Comparison of ENCODE assay signal across 8 cellular contexts in the genomic region with DNA sequence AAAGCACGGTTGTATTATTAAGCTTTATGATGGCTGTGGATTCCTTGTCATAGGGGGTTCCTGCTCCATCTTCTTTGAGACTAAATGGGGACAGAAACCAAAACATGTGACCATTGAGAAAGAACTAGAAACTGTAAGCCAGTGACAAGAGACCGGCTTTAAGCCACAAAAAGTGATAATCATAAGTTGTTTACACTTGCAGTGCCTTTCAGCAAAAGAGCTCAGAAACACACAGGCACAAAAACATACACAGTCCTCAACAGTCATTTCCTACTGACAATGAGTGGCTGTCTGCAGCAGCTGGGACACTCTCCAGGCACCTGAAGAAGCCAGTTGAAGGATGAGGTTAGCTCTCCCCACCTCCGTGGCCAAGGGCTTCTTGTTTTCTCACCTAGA. TPM values are rescaled to one million over a fixed set of nuclear protein-coding genes. Genes with fewer than 3 reads are reported as not detected.
DNase-seq lines count a peak whose midpoint lies in the region; ATAC-seq, FAIRE-seq and TF ChIP-seq lines count a peak whose summit lies in the region.

No MANE protein-coding gene starts in this region.

- H3K9ac ChIP-seq in K562 (ENCODE audit: insufficient read depth in 1 of 2, low read depth in 2 of 2, low read length in 2 of 2): no peak overlapping the region

- peaks cover under 1 to 6% of the 10 kb centered on the region in 2 experiments; a peak in 4 of 5 replicates for H3K27me3 ChIP-seq in K562 (ENCODE audit: control insufficient read depth in 2 of 2, insufficient read depth in 2 of 2, low read length in 2 of 2)

- H4K20me1 ChIP-seq in K562 (replicated peaks; ENCODE audit: control insufficient read depth, insufficient read depth, low read length): no peaks in the 10 kb centered on the region

- no peak for TF ChIP-seq CTCF in K562 (IDR thresholded peaks at IDR 0.05 in 2 of 3, conservative IDR thresholded peaks at IDR 0.05 in 1 of 3; ENCODE audit: insufficient read depth in 2 of 3, low read depth in 1 of 3, low read length in 3 of 3)

- CTCF ChIA-PET in K562 (lab: Yijun Ruan, JAX; ENCODE audit: low intra/inter-chr PET ratio): interaction anchor here (0.6 to 1.5 kb wide), 2 partner anchors 238 to 292 kb away, joined by 3 read pairs; no protein-coding TSS in a partner anchor

- 0 out of 5 replicates have a peak, but pooled peaks cover 0 to 3% of the 10 kb centered on the region in 2 experiments for H3K4me1 ChIP-seq in K562 (replicated peaks in 1 of 2; ENCODE audit: control insufficient read depth in 2 of 2, insufficient read depth in 2 of 2, low read length in 2 of 2)

- TF ChIP-seq EP300 in K562 (IDR thresholded peaks at IDR 0.05; ENCODE audit: low read length): no peak

- ATAC-seq in GM18511 (IDR thresholded peaks at IDR 0.05; ENCODE audit: unreplicated experiment) (peak; percentile 40), GM19455 (IDR thresholded peaks at IDR 0.05; ENCODE audit: unreplicated experiment) (peak; percentile 56), HG03108 (IDR thresholded peaks at IDR 0.05; ENCODE audit: unreplicated experiment) (peak; percentile 38), K562 (no peak), sciatic nerve (no peak)

- TF ChIP-seq RAD21 in K562 (CRISPR knock-in tag; conservative IDR thresholded peaks at IDR 0.05 in 1 of 2, IDR thresholded peaks at IDR 0.05 in 1 of 2): no peak

- H3K4me2 ChIP-seq in K562 (ENCODE audit: insufficient read depth, low read length): no peak overlapping the region

- no peaks in the 10 kb centered on the region for H3K9me1 ChIP-seq in K562 (ENCODE audit: control insufficient read depth, insufficient read depth, low read length)

- intact Hi-C loops in K562 (cut with micrococcal nuclease): loop anchor here (2.0 kb wide), 1 partner anchor 238 kb away; no protein-coding TSS in a partner anchor
- intact Hi-C loops in sciatic nerve (cut with DNase I): loop anchor here (10.0 kb wide), 1 partner anchor 52 kb away; no protein-coding TSS in a partner anchor

- in situ Hi-C loops in K562 (cut with MboI): no loop called here

- no peaks in the 10 kb centered on the region for H3K36me3 ChIP-seq in K562 (ENCODE audit: control insufficient read depth, insufficient read depth, low read length)

- no peak overlapping the region for H3K27ac ChIP-seq in K562 (ENCODE audit: extremely low read depth, low read depth, low read length)

- FAIRE-seq in K562 (lab: Jason Lieb, UNC): no peak

- peak overlapping the region; percentile 71 for H2AFZ ChIP-seq in K562 (ENCODE audit: low read depth, low read length)

- DNase-seq in K562 (ENCODE audit: extremely low read depth in 1 of 4, low spot score in 3 of 4): no peak
- DNase-seq in pons (ENCODE audit: low spot score): no peak
- DNase-seq in stimulated activated CD4-positive, alpha-beta T cell treated with anti-CD3 and anti-CD28 coated beads, Interleukin-12 subunit alpha, Interleukin-12 subunit beta, amount 100 ng/mL, for 4 hours: no peak
- no peak for DNase-seq in activated CD4-positive, alpha-beta T cell treated with anti-CD3 and anti-CD28 coated beads for 4 hours
- no peak for DNase-seq in sciatic nerve (ENCODE audit: low spot score)

- 33% methylated on average over 3 of the region's 3 CpGs for WGBS in K562 (ENCODE audit: insufficient coverage, low coverage, missing lambda C conversion rate)

- no TSS peak for BruUV-seq in K562 (replicated peaks; lab: Mats Ljungman, UMichigan)

- H3K4me3 ChIP-seq in K562: no peak overlapping the region

- POLR2A ChIA-PET in K562 (lab: Yijun Ruan, JAX): interaction anchor here (0.5 to 1.7 kb wide), 6 partner anchors 13 to 638 kb away, joined by 3 to 6 read pairs (median 4); no protein-coding TSS in a partner anchor

- no peak for TF ChIP-seq POLR2A in K562 (conservative IDR thresholded peaks at IDR 0.05)

- H3K79me2 ChIP-seq in K562 (ENCODE audit: control insufficient read depth, insufficient read depth, low read length): no peaks in the 10 kb centered on the region

- no peaks in the 10 kb centered on the region for H3K9me3 ChIP-seq in K562 (replicated peaks; ENCODE audit: control insufficient read depth, insufficient read depth, low read depth, low read length)

TF ChIP-seq in K562, 482 proteins besides CTCF, POLR2A, EP300 and RAD21:
- 0 out of 4 replicates have a peak, but pooled peaks of 1 of the 2 experiments have one; percentile 44 for TF ChIP-seq FOXA3 (CRISPR knock-in tag; conservative IDR thresholded peaks at IDR 0.05 in 1 of 2, IDR thresholded peaks at IDR 0.05 in 1 of 2)
- TF ChIP-seq, protein P1, sequence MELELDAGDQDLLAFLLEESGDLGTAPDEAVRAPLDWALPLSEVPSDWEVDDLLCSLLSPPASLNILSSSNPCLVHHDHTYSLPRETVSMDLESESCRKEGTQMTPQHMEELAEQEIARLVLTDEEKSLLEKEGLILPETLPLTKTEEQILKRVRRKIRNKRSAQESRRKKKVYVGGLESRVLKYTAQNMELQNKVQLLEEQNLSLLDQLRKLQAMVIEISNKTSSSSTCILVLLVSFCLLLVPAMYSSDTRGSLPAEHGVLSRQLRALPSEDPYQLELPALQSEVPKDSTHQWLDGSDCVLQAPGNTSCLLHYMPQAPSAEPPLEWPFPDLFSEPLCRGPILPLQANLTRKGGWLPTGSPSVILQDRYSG (tag; conservative IDR thresholded peaks at IDR 0.05; ENCODE audit: low read depth): no peak
- no peak for TF ChIP-seq RBFOX2 (IDR thresholded peaks at IDR 0.05; ENCODE audit: low read depth, low read length)
- no peak for TF ChIP-seq POLR2AphosphoS5 (IDR thresholded peaks at IDR 0.05; ENCODE audit: control insufficient read depth, insufficient read depth, low read depth, low read length)

RNA-seq across cellular contexts. Expression of gene UBE2J1, which starts 20.0 kb away (rescaled TPM):
- total RNA-seq in K562 (2011; cell fraction: chromatin; rRNA removed; ENCODE audit: low replicate concordance): 4.2 and 10.1 TPM in 2 replicates
- total RNA-seq in K562 (2011; cell fraction: nucleolus; rRNA removed): 3.0 and 3.3 TPM in 2 replicates
- total RNA-seq in K562 (2011; cell fraction: nucleoplasm; rRNA removed): 6.1 and 12.7 TPM in 2 replicates
- total RNA-seq in K562 (2014; rRNA removed): 19.6 and 19.7 TPM in 2 replicates
- 27.2 and 30.0 TPM in 2 replicates for total RNA-seq in K562 (2014; rRNA removed; fragmentation: Illumina TruSeq; extraction: Trizol)
- total RNA-seq in K562 (2015; rRNA removed; fragmentation: Illumina TruSeq; extraction: Trizol): 25.8 and 28.5 TPM in 2 replicates
- total RNA-seq in K562 (2021): 22.0 and 22.4 TPM in 2 replicates
- polyA plus RNA-seq in K562 (2011; rRNA removed): 25.8 and 32.6 TPM in 2 replicates
- polyA plus RNA-seq in K562 (2011; cell fraction: cytosol; rRNA removed): 11.5 and 16.4 TPM in 2 replicates
- polyA plus RNA-seq in K562 (2011; cell fraction: nucleus; rRNA removed): 6.1 and 7.8 TPM in 2 replicates
- 19.3 and 26.0 TPM in 2 replicates for polyA plus RNA-seq in K562 (2012)
- 24.6 and 28.9 TPM in 2 replicates for polyA plus RNA-seq in K562 (2014; fragmentation: Illumina TruSeq; extraction: Trizol)
- 10 to 100 TPM; 11.6 to 14.9 TPM for polyA plus RNA-seq in K562 (2014; fragmentation: Nextera tagmentation; extraction: Ambion mirVana)
- polyA plus RNA-seq in K562 (2014; rRNA removed): 18.8 and 20.6 TPM in 2 replicates
- 34.0 and 34.2 TPM in 2 replicates for polyA minus RNA-seq in K562 (2011; rRNA and poly(A)+ RNA removed)
- polyA minus RNA-seq in K562 (2011; cell fraction: cytosol; rRNA and poly(A)+ RNA removed): 12.6 and 13.2 TPM in 2 replicates
- polyA minus RNA-seq in K562 (2011; cell fraction: nucleus; rRNA and poly(A)+ RNA removed): 3.6 and 7.0 TPM in 2 replicates
- 32.9 TPM for total RNA-seq in sciatic nerve

RNA-seq across cellular contexts. Expression of gene RRAGD, which starts 39.6 kb away (rescaled TPM):
- total RNA-seq in K562 (2011; cell fraction: chromatin; rRNA removed; ENCODE audit: low replicate concordance): not detected in 2 replicates
- total RNA-seq in K562 (2011; cell fraction: nucleolus; rRNA removed): not detected in 2 replicates
- total RNA-seq in K562 (2011; cell fraction: nucleoplasm; rRNA removed): not detected in 2 replicates
- total RNA-seq in K562 (2014; rRNA removed) (not detected in 2 replicates), K562 (2014; rRNA removed; fragmentation: Illumina TruSeq; extraction: Trizol) (not detected in 2 replicates), K562 (2015; rRNA removed; fragmentation: Illumina TruSeq; extraction: Trizol) (0.07 TPM in 1 of 2 replicates, not detected in the other), K562 (2021) (0.04 TPM in 1 of 2 replicates, not detected in the other), sciatic nerve (22.1 TPM)
- polyA plus RNA-seq in K562 (2011; rRNA removed) (0.03 and 0.24 TPM in 2 replicates), K562 (2014; fragmentation: Illumina TruSeq; extraction: Trizol) (not detected in 2 replicates), K562 (2014; fragmentation: Nextera tagmentation; extraction: Ambion mirVana) (not detected), K562 (2014; rRNA removed) (not detected in 2 replicates)
- 0.03 TPM in 1 of 2 replicates, not detected in the other for polyA plus RNA-seq in K562 (2011; cell fraction: cytosol; rRNA removed)
- 0.14 TPM in 1 of 2 replicates, not detected in the other for polyA plus RNA-seq in K562 (2011; cell fraction: nucleus; rRNA removed)
- polyA plus RNA-seq in K562 (2012): 0.03 and 0.12 TPM in 2 replicates
- polyA minus RNA-seq in K562 (2011; rRNA and poly(A)+ RNA removed): 0.15 TPM in 1 of 2 replicates, not detected in the other
- polyA minus RNA-seq in K562 (2011; cell fraction: cytosol; rRNA and poly(A)+ RNA removed): not detected in 2 replicates
- not detected in 2 replicates for polyA minus RNA-seq in K562 (2011; cell fraction: nucleus; rRNA and poly(A)+ RNA removed)

RNA-seq across cellular contexts. Expression of gene GABRR2, which starts 57.4 kb away (rescaled TPM):
- 0.23 and 0.56 TPM in 2 replicates for total RNA-seq in K562 (2011; cell fraction: chromatin; rRNA removed; ENCODE audit: low replicate concordance)
- not detected in 2 replicates for total RNA-seq in K562 (2011; cell fraction: nucleolus; rRNA removed)
- total RNA-seq in K562 (2011; cell fraction: nucleoplasm; rRNA removed): not detected in 2 replicates
- total RNA-seq in K562 (2014; rRNA removed) (not detected in 2 replicates), K562 (2014; rRNA removed; fragmentation: Illumina TruSeq; extraction: Trizol) (not detected in 2 replicates), K562 (2015; rRNA removed; fragmentation: Illumina TruSeq; extraction: Trizol) (not detected in 2 replicates), K562 (2021) (not detected in 2 replicates), sciatic nerve (1.7 TPM)
- polyA plus RNA-seq in K562 (2011; rRNA removed) (0.10 and 0.18 TPM in 2 replicates), K562 (2014; fragmentation: Illumina TruSeq; extraction: Trizol) (0.13 TPM in 1 of 2 replicates, not detected in the other), K562 (2014; fragmentation: Nextera tagmentation; extraction: Ambion mirVana) (not detected), K562 (2014; rRNA removed) (0.09 TPM in 1 of 2 replicates, not detected in the other)
- polyA plus RNA-seq in K562 (2011; cell fraction: cytosol; rRNA removed): not detected in 2 replicates
- 0.60 and 1.1 TPM in 2 replicates for polyA plus RNA-seq in K562 (2011; cell fraction: nucleus; rRNA removed)
- 0.04 and 0.06 TPM in 2 replicates for polyA plus RNA-seq in K562 (2012)
- polyA minus RNA-seq in K562 (2011; rRNA and poly(A)+ RNA removed): not detected in 2 replicates
- polyA minus RNA-seq in K562 (2011; cell fraction: cytosol; rRNA and poly(A)+ RNA removed): not detected in 2 replicates
- polyA minus RNA-seq in K562 (2011; cell fraction: nucleus; rRNA and poly(A)+ RNA removed): 0.22 TPM in 1 of 2 replicates, not detected in the other

Comparison
In these comparisons a context has a peak if more than half of its experiments do, and no peak if none do; other contexts are left out.
1. ATAC-seq: peak in GM18511 (single experiment), GM19455 (single experiment) and HG03108 (single experiment); none in K562 (single experiment) and sciatic nerve (single experiment).
2. RNA of gene RRAGD, which starts 39.6 kb away (total RNA-seq): 22.1 TPM in sciatic nerve (single experiment); 0.04 to 0.07 TPM in K562; every median in the first group is over 10 times any median in the second.